Comparison of ENCODE assay signal across 1 cellular context in the genomic region with DNA sequence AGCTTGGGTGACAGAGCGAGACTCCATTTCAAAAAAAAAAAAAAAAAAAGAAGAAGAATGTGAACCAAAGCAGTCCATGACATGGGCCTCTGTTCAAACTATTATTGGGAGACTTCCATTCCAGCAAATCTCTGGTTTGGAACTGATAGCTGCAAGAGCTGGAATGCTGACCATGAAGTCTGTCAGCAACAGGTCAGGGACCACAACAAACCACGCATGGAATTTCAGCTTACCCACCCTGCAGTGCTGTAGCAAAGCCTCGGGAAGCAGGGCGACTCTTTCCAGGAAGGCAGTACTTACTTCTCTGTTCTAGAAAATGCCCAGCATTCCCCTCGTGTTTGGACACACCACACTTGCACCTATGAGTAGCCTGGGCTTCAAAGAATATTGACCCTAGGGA.
TF ChIP-seq lines count a peak whose summit lies in the region.

No MANE protein-coding gene starts in this region.

TF ChIP-seq in GM12878, 131 proteins besides CTCF, POLR2A, EP300 and RAD21 (continued from another document):
- no peak for TF ChIP-seq BMI1 (IDR thresholded peaks at IDR 0.05; ENCODE audit: borderline replicate concordance)
- TF ChIP-seq ZNF622 (IDR thresholded peaks at IDR 0.05), result no peak
- TF ChIP-seq TCF12 (IDR thresholded peaks at IDR 0.05; ENCODE audit: low read depth, low read length), result no peak
- no peak for TF ChIP-seq EED (IDR thresholded peaks at IDR 0.05; ENCODE audit: low read depth)
- TF ChIP-seq ZNF274 (IDR thresholded peaks at IDR 0.05; ENCODE audit: insufficient read depth, insufficient read length), result no peak
- TF ChIP-seq ESRRA (IDR thresholded peaks at IDR 0.05; ENCODE audit: low read length), result no peak
- TF ChIP-seq, protein P1, sequence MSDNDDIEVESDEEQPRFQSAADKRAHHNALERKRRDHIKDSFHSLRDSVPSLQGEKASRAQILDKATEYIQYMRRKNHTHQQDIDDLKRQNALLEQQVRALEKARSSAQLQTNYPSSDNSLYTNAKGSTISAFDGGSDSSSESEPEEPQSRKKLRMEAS (IDR thresholded peaks at IDR 0.05; ENCODE audit: low read depth, low read length), result no peak
- TF ChIP-seq RELA (IDR thresholded peaks at IDR 0.05; ENCODE audit: borderline replicate concordance, partially characterized antibody), result no peak
- no peak for TF ChIP-seq SPI1 (IDR thresholded peaks at IDR 0.05; ENCODE audit: borderline replicate concordance, insufficient read depth, low read depth, low read length)
- TF ChIP-seq ZNF24 (IDR thresholded peaks at IDR 0.05), result no peak
- no peak for TF ChIP-seq CBFB (IDR thresholded peaks at IDR 0.05; ENCODE audit: low read depth)
- no peak for TF ChIP-seq MXI1 (IDR thresholded peaks at IDR 0.05; ENCODE audit: low read depth, low read length)
- TF ChIP-seq ZNF217 (IDR thresholded peaks at IDR 0.05), result no peak
- no peak for TF ChIP-seq ZNF384 (IDR thresholded peaks at IDR 0.05; ENCODE audit: borderline replicate concordance, low read depth, low read length)
- no peak for TF ChIP-seq SMARCA5 (IDR thresholded peaks at IDR 0.05)
